In genomic region chrX:133838761-133839676, GRCh38 we compare ENCODE assay signal across 9 cellular contexts.
DNase-seq lines count a peak whose midpoint lies in the region; ATAC-seq and TF ChIP-seq lines count a peak whose summit lies in the region.
"Had no signal": no experiment of that assay in that cellular context is flagged by ENCODE, and none has a peak within 500 bp of the region (broad histone marks: within the 10 kb centered on the region; RNA-seq: fewer than 3 reads in every experiment).

No MANE protein-coding gene starts in this region.

- no peaks in the 10 kb centered on the region for H3K36me3 Mint-ChIP-seq in activated T-helper 2 cell treated with anti-CD3 and anti-CD28 coated beads, Interferon-gamma antibody, Interleukin-2, Interleukin-4, amounts not matched to agents 10 μg/mL and 5 μg/mL and 100 μg/mL, durations not matched to agents 14 hours and 24 hours and 36 hours (ENCODE audit: low read depth)

- H3K9me2 ChIP-seq in hepatocyte (replicated peaks; ENCODE audit: insufficient read depth), result no peaks in the 10 kb centered on the region

- no peak overlapping the region for H3K27ac Mint-ChIP-seq in activated T-helper 2 cell treated with anti-CD3 and anti-CD28 coated beads, Interferon-gamma antibody, Interleukin-2, Interleukin-4, amounts not matched to agents 10 μg/mL and 5 μg/mL and 100 μg/mL, durations not matched to agents 14 hours and 24 hours and 36 hours
- H3K27ac Mint-ChIP-seq: dendritic cell treated with granulocyte-macrophage colony-stimulating factor and Interleukin-4, amounts not matched to agents 40 ng/mL and 50 ng/mL, for 4 days had no signal

- peak; percentile 55 for DNase-seq in activated effector memory CD4-positive, alpha-beta T cell treated with anti-CD3 and anti-CD28 coated beads, Interleukin-2, amount 50 U/mL, for 16 hours
- no peak for DNase-seq in activated effector memory CD4-positive, alpha-beta T cell treated with Interleukin-2 at 50 U/mL for 16 hours
- DNase-seq in LoVo (ENCODE audit: low spot score) (peak; percentile 1), hepatocyte (ENCODE audit: low spot score) (peak; percentile 56)
- peak; percentile 41 for DNase-seq in activated CD8-positive, alpha-beta memory T cell treated with anti-CD3 and anti-CD28 coated beads, Interleukin-2, amount 50 U/mL, for 48 hours
- peak; percentile 21 for DNase-seq in stimulated activated CD4-positive, alpha-beta T cell treated with anti-CD3 and anti-CD28 coated beads, Interleukin-4, amount 100 ng/mL, for 24 hours
- DNase-seq in activated T-helper 2 cell treated with anti-CD3 and anti-CD28 coated beads, Interferon-gamma antibody, Interleukin-2, Interleukin-4, amounts not matched to agents 10 μg/mL and 5 μg/mL and 100 μg/mL, durations not matched to agents 14 hours and 24 hours and 36 hours (ENCODE audit: low spot score), result no peak

- no peaks in the 10 kb centered on the region for H3K4me1 Mint-ChIP-seq in activated T-helper 2 cell treated with anti-CD3 and anti-CD28 coated beads, Interferon-gamma antibody, Interleukin-2, Interleukin-4, amounts not matched to agents 10 μg/mL and 5 μg/mL and 100 μg/mL, durations not matched to agents 14 hours and 24 hours and 36 hours (ENCODE audit: low read depth)

- no peak overlapping the region for H3K4me3 ChIP-seq in hepatocyte

- no peak overlapping the region for H3K4me2 ChIP-seq in hepatocyte

- H3K9me3 ChIP-seq in hepatocyte (ENCODE audit: low read depth), result no peaks in the 10 kb centered on the region

- H3K4me3 Mint-ChIP-seq in activated T-helper 2 cell treated with anti-CD3 and anti-CD28 coated beads, Interferon-gamma antibody, Interleukin-2, Interleukin-4, amounts not matched to agents 10 μg/mL and 5 μg/mL and 100 μg/mL, durations not matched to agents 14 hours and 24 hours and 36 hours (ENCODE audit: low read depth), result no peak overlapping the region
- H3K4me3 Mint-ChIP-seq: dendritic cell treated with granulocyte-macrophage colony-stimulating factor and Interleukin-4, amounts not matched to agents 40 ng/mL and 50 ng/mL, for 4 days had no signal

- no peaks in the 10 kb centered on the region for H4K20me1 ChIP-seq in hepatocyte (ENCODE audit: insufficient read depth, poor library complexity, severe bottlenecking)

- peaks cover 6% of the 10 kb centered on the region for H3K27me3 Mint-ChIP-seq in activated T-helper 2 cell treated with anti-CD3 and anti-CD28 coated beads, Interferon-gamma antibody, Interleukin-2, Interleukin-4, amounts not matched to agents 10 μg/mL and 5 μg/mL and 100 μg/mL, durations not matched to agents 14 hours and 24 hours and 36 hours (ENCODE audit: low read depth)
- H3K27me3 Mint-ChIP-seq: dendritic cell treated with granulocyte-macrophage colony-stimulating factor and Interleukin-4, amounts not matched to agents 40 ng/mL and 50 ng/mL, for 4 days had no signal

- no peaks in the 10 kb centered on the region for H3K4me1 ChIP-seq in hepatocyte (ENCODE audit: insufficient read depth)

- no peak for ATAC-seq in HG02870 (IDR thresholded peaks at IDR 0.05; ENCODE audit: unreplicated experiment)

- no peaks in the 10 kb centered on the region for H3K79me2 ChIP-seq in hepatocyte

- intact Hi-C loops in activated T-helper 2 cell treated with anti-CD3 and anti-CD28 coated beads, Interferon-gamma antibody, Interleukin-2, Interleukin-4, amounts not matched to agents 10 μg/mL and 5 μg/mL and 100 μg/mL, durations not matched to agents 14 hours and 24 hours and 36 hours (cut with micrococcal nuclease), result no loop called here

- no peaks in the 10 kb centered on the region for H3K9me3 Mint-ChIP-seq in activated T-helper 2 cell treated with anti-CD3 and anti-CD28 coated beads, Interferon-gamma antibody, Interleukin-2, Interleukin-4, amounts not matched to agents 10 μg/mL and 5 μg/mL and 100 μg/mL, durations not matched to agents 14 hours and 24 hours and 36 hours
- H3K9me3 Mint-ChIP-seq: dendritic cell treated with granulocyte-macrophage colony-stimulating factor and Interleukin-4, amounts not matched to agents 40 ng/mL and 50 ng/mL, for 4 days had no signal

- H2AFZ ChIP-seq in hepatocyte, result no peak overlapping the region

- peak; percentile 36 for TF ChIP-seq CTCF in hepatocyte (IDR thresholded peaks at IDR 0.05; ENCODE audit: poor library complexity)

- WGBS in hepatocyte (ENCODE audit: low lambda C conversion rate, missing lambda C conversion rate), result 62% methylated on average over 5 of the region's 5 CpGs

- no peaks in the 10 kb centered on the region for H3K27me3 ChIP-seq in hepatocyte

- H3K27ac ChIP-seq in hepatocyte, result peak overlapping the region; percentile 28

- H3K36me3 ChIP-seq in hepatocyte (replicated peaks; ENCODE audit: insufficient read depth, low read depth), result no peaks in the 10 kb centered on the region

Comparison
In these comparisons a context has a peak if more than half of its experiments do, and no peak if none do; other contexts are left out.
1. DNase-seq: peak in activated effector memory CD4-positive, alpha-beta T cell treated with anti-CD3 and anti-CD28 coated beads, Interleukin-2, amount 50 U/mL, for 16 hours (single experiment), LoVo (single experiment), activated CD8-positive, alpha-beta memory T cell treated with anti-CD3 and anti-CD28 coated beads, Interleukin-2, amount 50 U/mL, for 48 hours (single experiment), hepatocyte (single experiment) and stimulated activated CD4-positive, alpha-beta T cell treated with anti-CD3 and anti-CD28 coated beads, Interleukin-4, amount 100 ng/mL, for 24 hours (single experiment); none in activated effector memory CD4-positive, alpha-beta T cell treated with Interleukin-2 at 50 U/mL for 16 hours (single experiment) and activated T-helper 2 cell treated with anti-CD3 and anti-CD28 coated beads, Interferon-gamma antibody, Interleukin-2, Interleukin-4, amounts not matched to agents 10 μg/mL and 5 μg/mL and 100 μg/mL, durations not matched to agents 14 hours and 24 hours and 36 hours (single experiment).